ENCODE assay signal across 14 cellular contexts in the genomic region with DNA sequence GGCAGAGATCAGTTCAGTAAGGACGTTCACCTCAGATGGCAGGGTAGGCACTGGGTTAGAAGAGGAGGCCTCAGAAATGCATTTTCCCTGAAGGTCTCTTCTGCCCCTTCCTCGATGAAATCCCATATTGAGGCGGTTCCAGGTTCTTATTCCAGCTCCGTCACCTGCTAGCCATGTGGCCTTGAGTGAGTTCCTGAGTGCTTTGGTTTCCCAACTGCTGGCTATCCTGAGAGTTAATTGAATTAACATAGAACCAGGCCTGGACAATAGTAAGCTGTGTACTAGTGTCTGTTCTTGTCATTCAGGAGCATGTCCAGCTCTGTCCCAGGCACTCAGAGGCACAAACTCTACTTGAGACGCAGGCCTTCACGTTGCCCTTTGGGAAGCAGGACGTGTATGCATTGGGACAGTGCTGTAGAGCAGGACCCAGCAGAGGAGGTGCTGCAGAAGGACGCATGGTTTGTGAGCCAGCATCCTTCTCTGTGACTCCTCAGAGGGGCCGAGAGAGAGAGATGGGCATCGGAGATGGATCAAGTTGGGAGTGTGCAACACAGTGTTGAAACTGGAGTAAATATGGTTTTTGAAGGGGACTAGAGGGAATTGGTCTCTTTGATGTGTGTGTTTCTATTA.
"Had no signal": no experiment of that assay in that cellular context is flagged by ENCODE, and none has a peak within 500 bp of the region (broad histone marks: within the 10 kb centered on the region; RNA-seq: fewer than 3 reads in every experiment).

No MANE protein-coding gene starts in this region.

- H3K36me3 ChIP-seq: colonic mucosa, esophagus muscularis mucosa, thoracic aorta, uterus had no signal

- H3K27me3 ChIP-seq: colonic mucosa, esophagus muscularis mucosa, uterus had no signal

- H3K9me3 Mint-ChIP-seq: activated naive CD4-positive, alpha-beta T cell treated with anti-CD3 and anti-CD28 coated beads, Interleukin-2, amount 50 U/mL, for 72 hours; activated T-cell treated with anti-CD3 and anti-CD28 coated beads, Interleukin-2, amount 50 U/mL, for 72 hours; mesothelial cell of epicardium; nephron progenitor cell had no signal

- H3K36me3 Mint-ChIP-seq: activated naive CD4-positive, alpha-beta T cell treated with anti-CD3 and anti-CD28 coated beads, Interleukin-2, amount 50 U/mL, for 72 hours; mesothelial cell of epicardium had no signal

- ATAC-seq: activated naive CD4-positive, alpha-beta T cell treated with anti-CD3 and anti-CD28 coated beads, Interleukin-2, amount 50 U/mL, for 72 hours; activated T-cell treated with anti-CD3 and anti-CD28 coated beads, Interleukin-2, amount 50 U/mL, for 72 hours had no signal

- H3K27ac ChIP-seq: colonic mucosa, esophagus muscularis mucosa, thoracic aorta, uterus had no signal

- H3K4me1 ChIP-seq: colonic mucosa had no signal

- DNase-seq: activated CD4-positive, alpha-beta T cell treated with anti-CD3 and anti-CD28 coated beads, Interleukin-2, amount 50 U/mL, for 48 hours; activated gamma-delta T cell; activated T-cell treated with anti-CD3 and anti-CD28 coated beads, Interleukin-2, amount 50 U/mL, for 72 hours; effector CD4-positive, alpha-beta T cell; hippocampal formation; stimulated activated CD4-positive, alpha-beta T cell treated with anti-CD3 and anti-CD28 coated beads, Interleukin-12 subunit alpha, Interleukin-12 subunit beta, amount 100 ng/mL, for 4 hours; stimulated activated CD4-positive, alpha-beta T cell treated with anti-CD3 and anti-CD28 coated beads, Interleukin-2, amount 100 ng/mL, for 24 hours had no signal

- H3K27ac Mint-ChIP-seq: activated naive CD4-positive, alpha-beta T cell treated with anti-CD3 and anti-CD28 coated beads, Interleukin-2, amount 50 U/mL, for 72 hours; activated T-cell treated with anti-CD3 and anti-CD28 coated beads, Interleukin-2, amount 50 U/mL, for 72 hours; mesothelial cell of epicardium; nephron progenitor cell had no signal

- H3K4me3 ChIP-seq: colonic mucosa, esophagus muscularis mucosa, thoracic aorta, uterus had no signal

- H3K9me3 ChIP-seq: colonic mucosa, esophagus muscularis mucosa, thoracic aorta, uterus had no signal

- H3K4me3 Mint-ChIP-seq: activated T-cell treated with anti-CD3 and anti-CD28 coated beads, Interleukin-2, amount 50 U/mL, for 72 hours; mesothelial cell of epicardium; nephron progenitor cell had no signal
